Comparison of ENCODE assay signal across 11 cellular contexts in the genomic region with DNA sequence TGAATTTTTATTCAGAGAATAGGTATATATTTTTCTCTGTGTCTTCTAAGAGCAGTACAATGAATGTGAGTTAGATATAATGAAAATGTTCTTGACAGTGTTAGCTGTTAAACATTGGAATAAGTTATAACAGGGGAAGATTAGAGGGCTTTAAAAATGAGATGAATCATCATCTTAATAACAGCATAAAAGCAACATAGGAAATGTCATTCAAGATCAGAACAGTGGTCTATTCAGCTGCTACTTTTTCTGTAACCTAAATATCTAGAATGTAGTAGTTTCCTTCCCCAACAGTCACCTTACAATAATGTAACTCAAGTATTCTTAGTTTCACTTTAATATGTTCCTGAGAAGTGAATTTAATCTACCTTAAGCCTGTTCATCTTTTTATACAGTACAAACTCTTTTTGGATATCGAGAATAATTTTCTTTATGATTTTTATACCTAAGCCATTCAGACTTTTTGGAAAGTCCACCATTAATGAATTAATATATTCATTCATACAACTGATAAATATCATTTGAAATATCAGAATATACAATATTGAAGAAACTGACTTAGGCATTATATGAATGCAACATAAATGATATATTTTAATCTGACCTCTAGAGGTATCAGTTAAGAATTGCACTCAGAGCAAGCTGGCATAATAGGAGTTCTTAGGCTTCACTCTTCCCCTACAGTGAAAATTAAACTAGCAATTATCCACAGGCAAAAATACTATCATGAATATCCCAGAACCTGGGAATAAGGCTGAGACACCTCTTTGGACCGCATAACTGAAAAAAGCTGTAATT.
DNase-seq lines count a peak whose midpoint lies in the region; ATAC-seq, FAIRE-seq and TF ChIP-seq lines count a peak whose summit lies in the region.
"Had no signal": no experiment of that assay in that cellular context is flagged by ENCODE, and none has a peak within 500 bp of the region (broad histone marks: within the 10 kb centered on the region; RNA-seq: fewer than 3 reads in every experiment).

No MANE protein-coding gene starts in this region.

- peaks cover 11% of the 10 kb centered on the region for H3K4me1 Mint-ChIP-seq in osteocyte (ENCODE audit: unreplicated experiment)
- H3K4me1 Mint-ChIP-seq in Caco-2 (ENCODE audit: low read depth, unreplicated experiment), result no peaks in the 10 kb centered on the region
- H3K4me1 Mint-ChIP-seq: IgD-negative memory B cell had no signal

- no peaks in the 10 kb centered on the region for H3K79me1 ChIP-seq in H1 (ENCODE audit: low read depth, low read length)

- H3K18ac ChIP-seq in H1 (ENCODE audit: extremely low read depth, low read length), result no peak overlapping the region

- no peak overlapping the region for H3K4me3 ChIP-seq in H1 (ENCODE audit: extremely low read depth in 1 of 4, insufficient read depth in 2 of 4, low read depth in 3 of 4, low read length in 4 of 4)
- no peak overlapping the region for H3K4me3 ChIP-seq in Caco-2 (ENCODE audit: low read depth, low read length)

- no peak overlapping the region for H2BK15ac ChIP-seq in H1 (ENCODE audit: low read length)

- DNase-seq in NAMALWA (ENCODE audit: low spot score) (peak; percentile 3), H1 (ENCODE audit: low read depth in 1 of 2, low spot score in 2 of 2) (no peak), osteocyte (ENCODE audit: extremely low spot score, unreplicated experiment) (no peak), KBM-7 (no peak), Caco-2 (no peak)
- DNase-seq: stimulated activated CD4-positive, alpha-beta T cell treated with anti-CD3 and anti-CD28 coated beads, Interleukin-4, amount 100 ng/mL, for 4 hours had no signal

- POLR2A ChIA-PET in H1 (lab: Charles Lee; ENCODE audit: partially characterized antibody), result no interaction called here
- POLR2A ChIA-PET in Caco-2 (lab: Charles Lee), result no interaction called here

- H3K36me3 ChIP-seq in H1 (ENCODE audit: control insufficient read depth in 2 of 4, insufficient read depth in 4 of 4, low read length in 3 of 4), result no peaks in the 10 kb centered on the region
- H3K36me3 ChIP-seq in Caco-2 (ENCODE audit: control insufficient read depth, insufficient read depth, low read length), result no peaks in the 10 kb centered on the region

- H2AFZ ChIP-seq in H1 (ENCODE audit: low read length), result no peak overlapping the region

- peaks cover 20% of the 10 kb centered on the region for H3K9me3 Mint-ChIP-seq in osteocyte (ENCODE audit: unreplicated experiment)
- H3K9me3 Mint-ChIP-seq in Caco-2 (ENCODE audit: unreplicated experiment), result no peaks in the 10 kb centered on the region

- FAIRE-seq in G401.6 (lab: Jason Lieb, UNC) (peak; percentile 49), H1 (lab: Jason Lieb, UNC) (peak; percentile 32)

- H3K27me3 ChIP-seq in H1 (replicated peaks in 1 of 4; ENCODE audit: control insufficient read depth in 3 of 4, extremely low read depth in 1 of 4, insufficient read depth in 3 of 4, low read length in 3 of 4) (no peaks in the 10 kb centered on the region), Caco-2 (replicated peaks; ENCODE audit: control insufficient read depth, insufficient read depth, low read length) (no peaks in the 10 kb centered on the region)

- no peak overlapping the region for H3K14ac ChIP-seq in H1 (ENCODE audit: insufficient read length)

- intact Hi-C loops in Caco-2 (cut with micrococcal nuclease; ENCODE audit: unreplicated experiment), result loop anchor here (1.0 to 10.0 kb wide), 2 partner anchors 176 to 736 kb away; no protein-coding TSS in a partner anchor

- no peak overlapping the region for H4K8ac ChIP-seq in H1 (ENCODE audit: extremely low read depth, insufficient read depth, low read length)

- in situ Hi-C loops in KBM-7 (cut with MboI; ENCODE audit: low pct_unique_long_range_greater_than_20kb, low sequenced_read_pairs), result no loop called here

- ATAC-seq in GM18858 (IDR thresholded peaks at IDR 0.05; ENCODE audit: unreplicated experiment) (no peak), HG03095 (IDR thresholded peaks at IDR 0.05; ENCODE audit: unreplicated experiment) (no peak)

- no peaks in the 10 kb centered on the region for H3K4me1 ChIP-seq in H1 (replicated peaks in 1 of 4; ENCODE audit: control insufficient read depth in 3 of 4, insufficient read depth in 4 of 4, low read length in 3 of 4)
- no peaks in the 10 kb centered on the region for H3K4me1 ChIP-seq in Caco-2

- no peak overlapping the region for H2AK5ac ChIP-seq in H1 (ENCODE audit: low read depth, low read length)

- TF ChIP-seq RAD21 in H1 (IDR thresholded peaks at IDR 0.05 in 1 of 2, conservative IDR thresholded peaks at IDR 0.05 in 1 of 2; ENCODE audit: low read depth in 2 of 2, low read length in 2 of 2), result no peak

- no peaks in the 10 kb centered on the region for H3K79me2 ChIP-seq in H1 (ENCODE audit: control insufficient read depth in 1 of 2, insufficient read depth in 2 of 2, low read length in 2 of 2)

- no peak overlapping the region for H2BK20ac ChIP-seq in H1 (ENCODE audit: low read length)

- TF ChIP-seq POLR2A in H1 (IDR thresholded peaks at IDR 0.05; ENCODE audit: control extremely low read depth in 1 of 2, low read depth in 2 of 2, low read length in 2 of 2), result no peak

- H3K23me2 ChIP-seq in H1 (ENCODE audit: low read depth, low read length), result no peaks in the 10 kb centered on the region

- H3K23ac ChIP-seq in H1 (ENCODE audit: insufficient read length), result no peak overlapping the region

- no peak overlapping the region for H3K4ac ChIP-seq in H1 (replicated peaks; ENCODE audit: insufficient read length, low read depth, low read length)

- H2BK120ac ChIP-seq in H1 (replicated peaks; ENCODE audit: low read depth, low read length), result no peak overlapping the region

- no peak overlapping the region for H3K9ac ChIP-seq in H1 (replicated peaks in 1 of 4; ENCODE audit: extremely low read depth in 1 of 4, low read depth in 3 of 4, low read length in 3 of 4)

- H3K27me3 Mint-ChIP-seq in osteocyte (ENCODE audit: unreplicated experiment) (no peaks in the 10 kb centered on the region), Caco-2 (ENCODE audit: insufficient read depth, unreplicated experiment) (no peaks in the 10 kb centered on the region)
- H3K27me3 Mint-ChIP-seq: dendritic cell treated with granulocyte-macrophage colony-stimulating factor and Interleukin-4, amounts not matched to agents 40 ng/mL and 50 ng/mL, for 4 days; IgD-negative memory B cell had no signal

- H3K27ac Mint-ChIP-seq in osteocyte (ENCODE audit: unreplicated experiment) (peak overlapping the region; percentile 29), Caco-2 (ENCODE audit: unreplicated experiment) (no peak overlapping the region)
- H3K27ac Mint-ChIP-seq: dendritic cell treated with granulocyte-macrophage colony-stimulating factor and Interleukin-4, amounts not matched to agents 40 ng/mL and 50 ng/mL, for 4 days; IgD-negative memory B cell had no signal

- H4K20me1 ChIP-seq in H1 (replicated peaks in 1 of 2; ENCODE audit: control insufficient read depth in 1 of 2, insufficient read depth in 2 of 2, low read length in 2 of 2), result no peaks in the 10 kb centered on the region

- no TSS peak for BruUV-seq in Caco-2 (replicated peaks; lab: Mats Ljungman, UMichigan)

- H3K4me3 Mint-ChIP-seq in osteocyte (ENCODE audit: unreplicated experiment) (no peak overlapping the region), Caco-2 (ENCODE audit: unreplicated experiment) (no peak overlapping the region)
- H3K4me3 Mint-ChIP-seq: dendritic cell treated with granulocyte-macrophage colony-stimulating factor and Interleukin-4, amounts not matched to agents 40 ng/mL and 50 ng/mL, for 4 days; IgD-negative memory B cell had no signal

- no peak overlapping the region for H4K5ac ChIP-seq in H1 (ENCODE audit: insufficient read length, low read depth, low read length)

- TF ChIP-seq CTCF in H1 (IDR thresholded peaks at IDR 0.05; ENCODE audit: control extremely low read depth in 1 of 3, insufficient read depth in 1 of 3, low read depth in 1 of 3, low read length in 3 of 3) (peak in 1 of 3 experiments; percentile 30; a peak in 2 of 4 replicates), osteocyte (IDR thresholded peaks at IDR 0.05) (peak; percentile 57), Caco-2 (IDR thresholded peaks at IDR 0.05; ENCODE audit: insufficient read depth in 1 of 2, low read depth in 1 of 2, low read length in 1 of 2, severe bottlenecking in 1 of 2, unreplicated experiment in 1 of 2) (no peak)

- no peak for TF ChIP-seq EP300 in H1 (IDR thresholded peaks at IDR 0.05; ENCODE audit: borderline replicate concordance in 1 of 2, low read depth in 2 of 2, low read length in 2 of 2)

- no peak overlapping the region for H2BK5ac ChIP-seq in H1 (ENCODE audit: low read depth, low read length)

- no peak overlapping the region for H3K56ac ChIP-seq in H1 (replicated peaks; ENCODE audit: insufficient read length, low read depth, low read length)

- H2BK12ac ChIP-seq in H1 (ENCODE audit: low read depth, low read length), result no peak overlapping the region

- no peak overlapping the region for H3K4me2 ChIP-seq in H1 (ENCODE audit: insufficient read depth in 1 of 2, low read depth in 2 of 2, low read length in 2 of 2)

- no peak overlapping the region for H4K91ac ChIP-seq in H1 (replicated peaks; ENCODE audit: insufficient read length, low read length)

- CTCF ChIA-PET in H1 (lab: Charles Lee; ENCODE audit: partially characterized antibody) (interaction anchor here (0.6 to 1.6 kb wide), 10 partner anchors 9 to 375 kb away, joined by 3 to 12 read pairs (median 3); no protein-coding TSS in a partner anchor), Caco-2 (lab: Charles Lee) (no interaction called here)

- H3K36me3 Mint-ChIP-seq in osteocyte (ENCODE audit: unreplicated experiment) (peaks cover 12% of the 10 kb centered on the region), Caco-2 (ENCODE audit: insufficient read depth, unreplicated experiment) (no peaks in the 10 kb centered on the region)

- no peak overlapping the region for H3K27ac ChIP-seq in H1 (ENCODE audit: low read depth, low read length)

- 85% methylated on average over 2 of the region's 2 CpGs; no CpG with 5 or more reads in 1 of the 2 experiments for WGBS in H1 (ENCODE audit: extremely low coverage in 1 of 2, insufficient coverage in 1 of 2, insufficient read length in 1 of 2, insufficient replicate concordance in 2 of 2, low coverage in 1 of 2, low lambda C conversion rate in 2 of 2, missing lambda C conversion rate in 1 of 2), 2 experiments

- peaks cover 0 to 11% of the 10 kb centered on the region in 2 experiments; a peak in 1 of 4 replicates for H3K9me3 ChIP-seq in H1 (ENCODE audit: insufficient read depth in 2 of 2, low read depth in 1 of 2, low read length in 1 of 2)
- H3K9me3 ChIP-seq in Caco-2, result no peaks in the 10 kb centered on the region

TF ChIP-seq in H1, 55 proteins besides CTCF, POLR2A, EP300 and RAD21 (continues in another document):
- TF ChIP-seq BCL11A (IDR thresholded peaks at IDR 0.05; ENCODE audit: low read depth in 2 of 2, low read length in 2 of 2) (no peak), JUN (IDR thresholded peaks at IDR 0.05; ENCODE audit: low read depth, low read length) (no peak), KDM4A (IDR thresholded peaks at IDR 0.05; ENCODE audit: low read depth, low read length, severe bottlenecking) (no peak), RXRA (IDR thresholded peaks at IDR 0.05; ENCODE audit: insufficient read depth, low read depth, low read length) (no peak), KDM1A (IDR thresholded peaks at IDR 0.05; ENCODE audit: borderline replicate concordance, low read length) (no peak), GABPA (IDR thresholded peaks at IDR 0.05; ENCODE audit: borderline replicate concordance, insufficient read depth, low read length) (no peak)
